In the genomic region with DNA sequence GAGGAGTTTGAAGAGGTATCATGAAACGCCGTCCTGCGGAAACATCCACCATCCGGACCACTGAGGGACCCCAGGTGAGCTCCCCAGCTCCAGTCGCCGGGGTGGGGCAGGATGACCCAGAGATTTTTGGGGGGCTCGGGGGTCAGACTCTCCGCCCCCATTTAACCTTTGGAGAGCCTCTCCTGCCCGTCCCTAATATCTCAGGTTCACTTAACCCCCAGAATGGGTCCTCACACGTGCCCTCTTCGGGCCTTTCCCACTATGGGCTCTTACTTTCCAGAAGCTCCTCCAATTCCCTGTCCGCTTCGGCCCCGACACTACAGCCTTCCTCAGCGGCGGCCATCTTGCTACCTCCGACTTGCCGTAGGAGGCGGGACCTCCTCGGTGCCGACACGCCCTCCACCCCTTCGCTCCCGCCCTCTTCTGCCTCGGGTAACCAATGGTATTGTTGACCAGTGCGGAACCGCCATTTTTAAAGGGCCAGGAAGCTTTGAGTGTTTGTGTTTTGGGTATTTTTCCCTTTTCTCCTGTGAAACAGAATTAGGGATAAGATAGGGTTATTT, we compare ENCODE assay signal across 8 cellular contexts. TPM values are rescaled to one million over a fixed set of nuclear protein-coding genes. Genes with fewer than 3 reads are reported as not detected.
DNase-seq lines count a peak whose midpoint lies in the region; ATAC-seq, FAIRE-seq and TF ChIP-seq lines count a peak whose summit lies in the region.

TSS of gene PEX19 (minus strand) at position 352 of the 563 bp plus-strand sequence. CDS start at position 343, 9 bp downstream.

- peaks cover 17% of the 10 kb centered on the region for H3K79me2 ChIP-seq in keratinocyte (ENCODE audit: control insufficient read depth, insufficient read depth, low read length)

- peak; percentile 13 for FAIRE-seq in keratinocyte (lab: Jason Lieb, UNC)

- peak within 1 kb of the TSS; percentile 92 for H2AFZ ChIP-seq in keratinocyte (ENCODE audit: control insufficient read depth, low read length)

- no peaks in the 10 kb centered on the region for H4K20me1 ChIP-seq in keratinocyte (ENCODE audit: control insufficient read depth, extremely low read depth, insufficient read depth, low read length)

- no peaks in the 10 kb centered on the region for H3K4me1 ChIP-seq in keratinocyte (ENCODE audit: control insufficient read depth, extremely low read depth, insufficient read depth, low read length)

- no peak for TF ChIP-seq CTCF in keratinocyte (optimal IDR thresholded peaks at IDR 0.05 in 1 of 3, IDR thresholded peaks at IDR 0.05 in 1 of 3, conservative IDR thresholded peaks at IDR 0.05 in 1 of 3; ENCODE audit: extremely low read depth in 1 of 3, insufficient read depth in 2 of 3, low read length in 3 of 3)

- peak within 1 kb of the TSS; percentile 80 for H3K4me2 ChIP-seq in keratinocyte (ENCODE audit: control insufficient read depth, extremely low read depth, insufficient read depth, low read depth, low read length)

- peak within 1 kb of the TSS; percentile 94 for H3K9ac ChIP-seq in keratinocyte (ENCODE audit: control insufficient read depth, extremely low read depth, insufficient read depth, low read length)

- peak within 1 kb of the TSS; percentile 86 for H3K27ac ChIP-seq in keratinocyte (ENCODE audit: control insufficient read depth, insufficient read depth, low read length)

- DNase-seq in AG20443 (ENCODE audit: low spot score) (peak; percentile 99), NCI-H510A (lab: John Stamatoyannopoulos, UW) (peak; percentile 85), cerebellum (ENCODE audit: low spot score) (peak; percentile 97), keratinocyte (ENCODE audit: low read depth, low spot score) (no peak)
- DNase-seq in activated CD4-positive, alpha-beta T cell treated with anti-CD3 and anti-CD28 coated beads for 1 hour, result peak; percentile 87
- DNase-seq in stimulated activated CD4-positive, alpha-beta T cell treated with anti-CD3 and anti-CD28 coated beads, Interleukin-15, amount 100 ng/mL, for 1 hour (ENCODE audit: low read depth in 1 of 2, low spot score in 1 of 2), result peak; percentile 84 to 90

- H3K9me3 ChIP-seq in keratinocyte (ENCODE audit: control insufficient read depth, low read depth, low read length), result no peaks in the 10 kb centered on the region

- dilution Hi-C loops in keratinocyte (cut with MboI; ENCODE audit: extremely low pct_ligation_motif_present, low sequenced_read_pairs), result no loop called here

- no peaks in the 10 kb centered on the region for H3K27me3 ChIP-seq in keratinocyte (ENCODE audit: control insufficient read depth, extremely low read depth, insufficient read depth, low read length)

- H3K36me3 ChIP-seq in keratinocyte (ENCODE audit: control insufficient read depth in 2 of 2, extremely low read depth in 1 of 2, insufficient read depth in 2 of 2, low read length in 2 of 2), result peaks cover 18 to 28% of the 10 kb centered on the region in 2 experiments

- H3K9me1 ChIP-seq in keratinocyte (ENCODE audit: control insufficient read depth, extremely low read depth, insufficient read depth, low read length), result no peaks in the 10 kb centered on the region

- ATAC-seq in HG03432 (IDR thresholded peaks at IDR 0.05; ENCODE audit: unreplicated experiment), result peak; percentile 98

- TF ChIP-seq POLR2A in GM19099 (IDR thresholded peaks at IDR 0.05; ENCODE audit: extremely low read depth, insufficient read length, low read depth), result peak; percentile 89

- peak within 1 kb of the TSS; percentile 86 to 95 (median 94) for H3K4me3 ChIP-seq in keratinocyte (ENCODE audit: control insufficient read depth in 2 of 3, extremely low read depth in 1 of 3, insufficient read depth in 2 of 3, low read depth in 1 of 3, low read length in 3 of 3)

RNA-seq across cellular contexts. Expression of gene PEX19, which starts in this region (rescaled TPM):
- 42.1 TPM for total RNA-seq in cerebellum
- 40.6 to 48.7 TPM (median 44.3 TPM) in 3 replicates for polyA plus RNA-seq in keratinocyte
- 16.6 TPM for polyA plus RNA-seq in keratinocyte (2011; ENCODE audit: low read depth)
- 35.7 and 44.3 TPM in 2 replicates for polyA plus RNA-seq in keratinocyte (2011; cell fraction: cytosol; rRNA removed)
- 29.6 and 36.6 TPM in 2 replicates for polyA plus RNA-seq in keratinocyte (2011; cell fraction: nucleus; rRNA removed)
- 22.7 and 29.3 TPM in 2 replicates for polyA plus RNA-seq in keratinocyte (2012; ENCODE audit: low replicate concordance)
- 16.3 to 37.1 TPM (median 32.4 TPM) in 3 replicates for polyA minus RNA-seq in keratinocyte
- 26.3 TPM for polyA minus RNA-seq in keratinocyte (2011; cell fraction: cytosol; rRNA and poly(A)+ RNA removed)
- polyA minus RNA-seq in keratinocyte (2011; cell fraction: nucleus; rRNA and poly(A)+ RNA removed), result 13.9 and 26.4 TPM in 2 replicates
